Comparison of ENCODE assay signal across 21 cellular contexts in the genomic region with DNA sequence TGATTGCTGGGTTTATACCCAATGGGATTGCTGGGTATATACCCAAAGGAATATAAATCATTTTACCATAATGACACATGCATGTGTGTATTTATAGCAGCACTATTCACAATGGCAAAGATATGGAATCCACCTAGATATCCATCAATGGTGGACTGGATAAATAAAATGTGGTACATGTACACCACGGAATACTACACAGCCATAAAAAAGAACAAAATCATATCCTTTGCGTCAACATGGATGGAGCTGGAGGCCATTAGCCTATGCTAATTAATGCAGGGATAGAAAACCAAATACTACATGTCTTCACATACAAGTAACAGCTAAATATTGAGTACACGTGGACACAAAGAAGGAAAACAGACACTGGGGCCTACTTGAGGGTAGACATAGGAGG.
"Had no signal": no experiment of that assay in that cellular context is flagged by ENCODE, and none has a peak within 500 bp of the region (broad histone marks: within the 10 kb centered on the region; RNA-seq: fewer than 3 reads in every experiment).

No MANE protein-coding gene starts in this region.

- H3K9me3 ChIP-seq: SJSA1 had no signal

- H3K4me3 ChIP-seq: MG63, SJSA1, SK-N-MC had no signal

- H3K4me1 ChIP-seq: SJSA1 had no signal

- H3K27ac ChIP-seq: HL-60, SJSA1, SK-N-MC had no signal

- DNase-seq: Karpas-422, KG1, MG63, NCI-H1105, NCI-H1417, NCI-H1436 treated with DMSO at 0.1 percent for 48 hours, NCI-H1694, NCI-H187 treated with DMSO at 0.1 percent for 48 hours, NCI-H2029 treated with DMSO at 0.1 percent for 48 hours, NCI-H2171 treated with DMSO at 0.1 percent for 48 hours, NCI-H345, NCI-H524, NCI-H526 treated with DMSO at 0.1 percent for 48 hours, NCI-H774, Right ventricle myocardium superior, RPMI8226, SIG-M5, T-helper 1 cell had no signal

- H3K27me3 ChIP-seq: MG63, SJSA1 had no signal
